7 cellular contexts compared by ENCODE assay signal in genomic region chr17:75084039-75084660, GRCh38. TPM values are rescaled to one million over a fixed set of nuclear protein-coding genes. Genes with fewer than 3 reads are reported as not detected.
DNase-seq lines count a peak whose midpoint lies in the region; ATAC-seq and TF ChIP-seq lines count a peak whose summit lies in the region.
"Had no signal": no experiment of that assay in that cellular context is flagged by ENCODE, and none has a peak within 500 bp of the region (broad histone marks: within the 10 kb centered on the region; RNA-seq: fewer than 3 reads in every experiment).

No MANE protein-coding gene starts in this region.

- no peak overlapping the region for H2BK120ac ChIP-seq in mesendoderm (ENCODE audit: low read depth, low read length)

- no peaks in the 10 kb centered on the region for H3K36me3 ChIP-seq in mesendoderm (ENCODE audit: control insufficient read depth, insufficient read depth, low read length)
- H3K36me3 ChIP-seq: gastroesophageal sphincter had no signal

- no peak overlapping the region for H3K9ac ChIP-seq in mesendoderm (ENCODE audit: low read length)

- no peak overlapping the region for H3K18ac ChIP-seq in mesendoderm (ENCODE audit: low read length)

- peak overlapping the region; percentile 23 for H2BK5ac ChIP-seq in mesendoderm (ENCODE audit: low read length)

- no peak overlapping the region for H3K4me2 ChIP-seq in mesendoderm (ENCODE audit: low read length)

- no peak overlapping the region for H3K4ac ChIP-seq in mesendoderm (ENCODE audit: low read depth, low read length)

- peak overlapping the region; percentile 19 for H3K4me3 Mint-ChIP-seq in T-helper 17 cell

- H3K27me3 ChIP-seq in mesendoderm (ENCODE audit: insufficient read depth, low read length, poor library complexity): no peaks in the 10 kb centered on the region

- ATAC-seq in T-helper 17 cell (no peak), HG02588 (IDR thresholded peaks at IDR 0.05; ENCODE audit: unreplicated experiment) (no peak)
- ATAC-seq: gastroesophageal sphincter had no signal

- H3K36me3 Mint-ChIP-seq in T-helper 17 cell (ENCODE audit: low read depth): no peaks in the 10 kb centered on the region

- H3K56ac ChIP-seq in mesendoderm (ENCODE audit: low read length): peak overlapping the region; percentile 59

- no peak overlapping the region for H4K5ac ChIP-seq in mesendoderm (ENCODE audit: low read length)

- no peak overlapping the region for H3K4me3 ChIP-seq in mesendoderm (ENCODE audit: low read length)
- H3K4me3 ChIP-seq: gastroesophageal sphincter had no signal

- no peak for TF ChIP-seq RAD21 in Ishikawa (IDR thresholded peaks at IDR 0.05; ENCODE audit: low read depth)

- no peak for DNase-seq in T-helper 17 cell
- DNase-seq in mesendoderm: peak; percentile 74
- no peak for DNase-seq in activated T-cell treated with anti-CD3 and anti-CD28 coated beads, Interleukin-2, amount 50 U/mL, for 48 hours
- DNase-seq: stimulated activated CD4-positive, alpha-beta T cell treated with anti-CD3 and anti-CD28 coated beads, Interleukin-4, amount 100 ng/mL, for 4 hours had no signal

- peaks cover 29% of the 10 kb centered on the region for H3K4me1 Mint-ChIP-seq in T-helper 17 cell

- no peaks in the 10 kb centered on the region for H3K9me3 ChIP-seq in T-helper 17 cell (ENCODE audit: control insufficient read depth, low read length, poor library complexity, severe bottlenecking)
- H3K9me3 ChIP-seq: gastroesophageal sphincter had no signal

- H3K4me1 ChIP-seq in mesendoderm (ENCODE audit: control insufficient read depth, low read depth, low read length): peaks cover 13% of the 10 kb centered on the region

- peak overlapping the region; percentile 16 for H3K27ac Mint-ChIP-seq in T-helper 17 cell

- no peak overlapping the region for H2BK15ac ChIP-seq in mesendoderm (replicated peaks; ENCODE audit: low read depth)

- H3K27me3 Mint-ChIP-seq in T-helper 17 cell: no peaks in the 10 kb centered on the region

- TF ChIP-seq EP300 in Ishikawa (IDR thresholded peaks at IDR 0.05; ENCODE audit: borderline replicate concordance): no peak

- no peak overlapping the region for H2AK5ac ChIP-seq in mesendoderm (ENCODE audit: low read length)

- H3K79me2 ChIP-seq in mesendoderm (ENCODE audit: control insufficient read depth, insufficient read depth, low read length): no peaks in the 10 kb centered on the region

- no peak overlapping the region for H3K27ac ChIP-seq in mesendoderm (ENCODE audit: low read depth, low read length)
- H3K27ac ChIP-seq: gastroesophageal sphincter had no signal

- WGBS in mesendoderm (ENCODE audit: extremely low coverage, insufficient coverage, low lambda C conversion rate): no CpG with 5 or more reads among the region's 14 CpGs

- H3K79me1 ChIP-seq in mesendoderm (ENCODE audit: low read length): no peaks in the 10 kb centered on the region

- no peak overlapping the region for H3K23ac ChIP-seq in mesendoderm (ENCODE audit: low read length)

- H4K8ac ChIP-seq in mesendoderm (ENCODE audit: low read depth, low read length): no peak overlapping the region

TF ChIP-seq in Ishikawa, 13 proteins besides CTCF, POLR2A, EP300 and RAD21:
- TF ChIP-seq NFIC (IDR thresholded peaks at IDR 0.05) (peak; percentile 51), TEAD4 (IDR thresholded peaks at IDR 0.05) (no peak), CEBPB (IDR thresholded peaks at IDR 0.05) (0 out of 2 replicates have a peak, but pooled peaks have one; percentile 6)

RNA-seq across cellular contexts. Expression of gene SLC16A5, which starts 3.6 kb away (rescaled TPM):
- total RNA-seq in T-helper 17 cell: 10 to 100 TPM; 11.7 to 14.9 TPM
- polyA plus RNA-seq in mesendoderm (2013, experiment 1 of 2): 14.5 TPM
- 13.3 TPM for polyA plus RNA-seq in mesendoderm (2013, experiment 2 of 2)

RNA-seq across cellular contexts. Expression of gene ARMC7, which starts 25.6 kb away (rescaled TPM):
- total RNA-seq in T-helper 17 cell: 1 to 10 TPM; 8.9 to 9.3 TPM
- 14.7 TPM for polyA plus RNA-seq in mesendoderm (2013, experiment 1 of 2)
- polyA plus RNA-seq in mesendoderm (2013, experiment 2 of 2): 14.5 TPM

RNA-seq across cellular contexts. Expression of gene KCTD2, which starts 37.1 kb away (rescaled TPM):
- total RNA-seq in T-helper 17 cell: 10 to 100 TPM; 20.4 to 27.7 TPM
- 39.4 TPM for polyA plus RNA-seq in mesendoderm (2013, experiment 1 of 2)
- 37.9 TPM for polyA plus RNA-seq in mesendoderm (2013, experiment 2 of 2)

RNA-seq across cellular contexts. Expression of gene ATP5PD, which starts 37.4 kb away (rescaled TPM):
- total RNA-seq in T-helper 17 cell: 100 to 1,000 TPM; 123 to 145 TPM
- 592 TPM for polyA plus RNA-seq in mesendoderm (2013, experiment 1 of 2)
- polyA plus RNA-seq in mesendoderm (2013, experiment 2 of 2): 600 TPM

RNA-seq across cellular contexts. Expression of gene NT5C, which starts 47.4 kb away (rescaled TPM):
- total RNA-seq in T-helper 17 cell: 10 to 100 TPM; 20.6 to 29.8 TPM
- polyA plus RNA-seq in mesendoderm (2013, experiment 1 of 2): 52.7 TPM
- 50.6 TPM for polyA plus RNA-seq in mesendoderm (2013, experiment 2 of 2)
